ENCODE assay signal across 8 cellular contexts in the genomic region with DNA sequence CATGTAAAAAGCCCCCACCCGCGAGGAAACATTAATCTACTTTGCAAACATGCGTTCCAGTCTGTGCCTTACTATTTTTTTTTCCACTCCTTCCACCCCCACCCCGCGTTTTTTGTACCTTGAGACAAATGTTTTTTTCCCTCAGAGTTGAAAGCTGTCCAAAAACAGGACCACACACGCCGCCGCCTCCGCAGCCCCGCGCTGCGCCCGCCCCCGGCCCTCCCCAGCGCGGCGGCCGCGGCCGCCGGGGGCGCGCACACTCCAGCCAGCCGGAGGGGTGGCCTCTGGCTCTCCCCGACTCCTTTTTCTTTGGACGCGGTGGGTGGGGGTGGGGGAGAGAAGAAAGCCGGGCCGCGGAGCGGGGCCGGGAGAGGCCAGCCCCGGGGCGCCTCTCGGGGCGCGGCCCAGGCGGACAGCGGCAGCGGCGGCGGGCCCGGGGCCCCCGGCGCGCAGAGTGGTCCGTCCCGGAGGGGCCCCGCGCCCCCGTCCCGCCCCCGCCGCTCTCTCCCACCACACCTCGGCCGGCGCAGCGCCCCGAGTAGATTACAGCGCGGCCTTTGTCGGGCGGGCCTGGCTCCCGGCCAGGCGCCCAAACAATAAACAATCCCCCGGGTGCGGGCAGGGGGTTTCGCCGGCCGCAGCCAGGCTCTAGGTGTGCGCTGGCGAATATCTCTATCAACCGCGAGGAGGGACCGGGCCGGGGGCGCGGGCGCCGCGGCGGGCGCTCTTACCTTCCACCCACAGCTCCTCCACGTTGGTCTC. TPM values are rescaled to one million over a fixed set of nuclear protein-coding genes. Genes with fewer than 3 reads are reported as not detected.
DNase-seq lines count a peak whose midpoint lies in the region; ATAC-seq and TF ChIP-seq lines count a peak whose summit lies in the region.

No MANE protein-coding gene starts in this region.

- H3K36me3 ChIP-seq in HCT116 (ENCODE audit: control insufficient read depth in 1 of 2, insufficient read depth in 2 of 2, low read length in 2 of 2) (no peaks in the 10 kb centered on the region), parathyroid adenoma (ENCODE audit: control insufficient read depth, insufficient read depth, low read length) (no peaks in the 10 kb centered on the region)

- H3K27me3 Mint-ChIP-seq in activated naive CD4-positive, alpha-beta T cell treated with anti-CD3 and anti-CD28 coated beads, Interleukin-2, amount 50 U/mL, for 24 hours = no peaks in the 10 kb centered on the region

- RAD21 ChIA-PET in HCT116 (lab: Charles Lee; ENCODE audit: low non-redundant PET in 1 of 2, low total read pairs in 2 of 2, uncharacterized antibody in 2 of 2, unreplicated experiment in 2 of 2) = interaction anchor here in 1 of 2 experiments (0.6 kb wide), 1 partner anchor 780 kb away, joined by 3 read pairs; no protein-coding TSS in a partner anchor

- TF ChIP-seq CTCF in HCT116 (IDR thresholded peaks at IDR 0.05 in 2 of 3, conservative IDR thresholded peaks at IDR 0.05 in 1 of 3; ENCODE audit: borderline replicate concordance in 1 of 3, insufficient read depth in 1 of 3, low read depth in 2 of 3, low read length in 2 of 3) = no peak
- no peak for TF ChIP-seq CTCF in parathyroid adenoma (IDR thresholded peaks at IDR 0.05)

- H3K4me2 ChIP-seq in HCT116 (ENCODE audit: low read length) = peak overlapping the region; percentile 100
- H3K4me2 ChIP-seq in parathyroid adenoma (ENCODE audit: low read length) = peak overlapping the region; percentile 97

- peak overlapping the region; percentile 97 for H2AFZ ChIP-seq in HCT116 (ENCODE audit: low read depth, low read length, poor library complexity, severe bottlenecking)
- peak overlapping the region; percentile 78 for H2AFZ ChIP-seq in parathyroid adenoma

- peaks cover 49% of the 10 kb centered on the region for H3K4me1 Mint-ChIP-seq in activated naive CD4-positive, alpha-beta T cell treated with anti-CD3 and anti-CD28 coated beads, Interleukin-2, amount 50 U/mL, for 24 hours

- H3K27ac Mint-ChIP-seq in activated naive CD4-positive, alpha-beta T cell treated with anti-CD3 and anti-CD28 coated beads, Interleukin-2, amount 50 U/mL, for 24 hours = peak overlapping the region; percentile 76

- H3K27ac ChIP-seq in HCT116 (ENCODE audit: low read depth, low read length) (peak overlapping the region; percentile 84), parathyroid adenoma (peak overlapping the region; percentile 87)

- no peak for TF ChIP-seq RAD21 in HCT116 (IDR thresholded peaks at IDR 0.05; ENCODE audit: low read depth)

- H3K4me3 ChIP-seq in HCT116 (replicated peaks in 1 of 2; ENCODE audit: low read depth in 1 of 2, low read length in 2 of 2) (peak overlapping the region; percentile 72 to 90), parathyroid adenoma (ENCODE audit: low read depth, low read length) (peak overlapping the region; percentile 87)

- no TSS peak for BruUV-seq in HCT116 (replicated peaks; lab: Mats Ljungman, UMichigan)

- POLR2A ChIA-PET in HCT116 (lab: Charles Lee) = no interaction called here

- H3K79me2 ChIP-seq in HCT116 (ENCODE audit: insufficient read depth, low read length) (no peaks in the 10 kb centered on the region), parathyroid adenoma (no peaks in the 10 kb centered on the region)

- no peaks in the 10 kb centered on the region for H3K9me3 Mint-ChIP-seq in activated naive CD4-positive, alpha-beta T cell treated with anti-CD3 and anti-CD28 coated beads, Interleukin-2, amount 50 U/mL, for 24 hours

- DNase-seq in ELF-1 (ENCODE audit: low read depth, low spot score) (peak; percentile 62), HCT116 (ENCODE audit: low read depth, low spot score) (no peak), NCI-H510A treated with DMSO at 0.1 percent for 48 hours (lab: John Stamatoyannopoulos, UW) (peak; percentile 24), Right ventricle myocardium superior (peak; percentile 73)

- H3K4me3 Mint-ChIP-seq in activated naive CD4-positive, alpha-beta T cell treated with anti-CD3 and anti-CD28 coated beads, Interleukin-2, amount 50 U/mL, for 24 hours = peak overlapping the region; percentile 97

- H3K27me3 ChIP-seq in HCT116 (ENCODE audit: insufficient read depth, low read length) = no peaks in the 10 kb centered on the region
- H3K27me3 ChIP-seq in parathyroid adenoma (ENCODE audit: control insufficient read depth, insufficient read depth, low read length) = no peaks in the 10 kb centered on the region

- TF ChIP-seq POLR2A in HCT116 (IDR thresholded peaks at IDR 0.05; ENCODE audit: borderline replicate concordance, extremely low read depth, insufficient read depth, insufficient read length) = no peak

- CTCF ChIA-PET in HCT116 (lab: Charles Lee) = no interaction called here

- H4K20me1 ChIP-seq in HCT116 (ENCODE audit: insufficient read depth) = no peaks in the 10 kb centered on the region

- peak overlapping the region; percentile 72 for H3K9ac ChIP-seq in HCT116 (ENCODE audit: low read length)
- H3K9ac ChIP-seq in parathyroid adenoma = peak overlapping the region; percentile 11

- peaks cover 4% of the 10 kb centered on the region for H3K36me3 Mint-ChIP-seq in activated naive CD4-positive, alpha-beta T cell treated with anti-CD3 and anti-CD28 coated beads, Interleukin-2, amount 50 U/mL, for 24 hours

- intact Hi-C loops in HCT116 (cut with micrococcal nuclease) = loop anchor here (5.0 kb wide), 1 partner anchor 371 kb away; a partner anchor contains a TSS
- intact Hi-C loops in Right ventricle myocardium superior (cut with DNase I) = no loop called here

- H3K9me3 ChIP-seq in HCT116 (ENCODE audit: control insufficient read depth in 1 of 2, insufficient read depth in 1 of 2, low read depth in 1 of 2, low read length in 2 of 2) (no peaks in the 10 kb centered on the region), parathyroid adenoma (ENCODE audit: control insufficient read depth, low read length) (no peaks in the 10 kb centered on the region)

- H3K4me1 ChIP-seq in HCT116 (ENCODE audit: control insufficient read depth in 1 of 2, insufficient read depth in 2 of 2, low read length in 2 of 2) (peaks cover 16 to 28% of the 10 kb centered on the region in 2 experiments), parathyroid adenoma (no peaks in the 10 kb centered on the region)

- ATAC-seq in HCT116 (peak; percentile 31), Right ventricle myocardium superior (ENCODE audit: poor library complexity) (peak; percentile 9), GM21390 (IDR thresholded peaks at IDR 0.05; ENCODE audit: unreplicated experiment) (no peak), HG03108 (IDR thresholded peaks at IDR 0.05; ENCODE audit: unreplicated experiment) (no peak)

- no peaks in the 10 kb centered on the region for H3K9me2 ChIP-seq in HCT116 (ENCODE audit: insufficient read depth)

TF ChIP-seq in HCT116, 20 proteins besides CTCF, POLR2A, EP300 and RAD21:
- TF ChIP-seq ZFX (IDR thresholded peaks at IDR 0.05) (peak; percentile 48), FOSL1 (IDR thresholded peaks at IDR 0.05; ENCODE audit: low read depth) (no peak), EZH2 (IDR thresholded peaks at IDR 0.05) (no peak), POLR2AphosphoS5 (IDR thresholded peaks at IDR 0.05; ENCODE audit: low read depth, low read length) (peak; percentile 59), TCF7L2 (IDR thresholded peaks at IDR 0.05; ENCODE audit: borderline replicate concordance, extremely low read depth, insufficient read depth, insufficient read length) (peak; percentile 41)
- TF ChIP-seq, protein P1, sequence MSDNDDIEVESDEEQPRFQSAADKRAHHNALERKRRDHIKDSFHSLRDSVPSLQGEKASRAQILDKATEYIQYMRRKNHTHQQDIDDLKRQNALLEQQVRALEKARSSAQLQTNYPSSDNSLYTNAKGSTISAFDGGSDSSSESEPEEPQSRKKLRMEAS (IDR thresholded peaks at IDR 0.05) = no peak
TF ChIP-seq in HCT116: peak in this region for 3.

RNA-seq across cellular contexts. Expression of a gene that starts 10.9 kb away (rescaled TPM):
- total RNA-seq in HCT116 (2021; ENCODE audit: unreplicated experiment) = 15.2 TPM
- 6.2 and 8.0 TPM in 2 replicates for polyA plus RNA-seq in HCT116 (2012)
- total RNA-seq in Right ventricle myocardium superior = 9.8 TPM

Comparison
In these comparisons a context has a peak if more than half of its experiments do, and no peak if none do; other contexts are left out.
1. ATAC-seq: peak in HCT116 (single experiment) and Right ventricle myocardium superior (single experiment); none in GM21390 (single experiment) and HG03108 (single experiment).